ENCODE assay signal across 30 cellular contexts in genomic region chr6:156242206-156242605, GRCh38.
"Had no signal": no experiment of that assay in that cellular context is flagged by ENCODE, and none has a peak within 500 bp of the region (broad histone marks: within the 10 kb centered on the region; RNA-seq: fewer than 3 reads in every experiment).

No MANE protein-coding gene starts in this region.

- H3K9me3 Mint-ChIP-seq: activated B cell treated with CpG ODN at 0.5 μM for 24 hours; activated CD4-positive, alpha-beta memory T cell treated with anti-CD3 and anti-CD28 coated beads for 36 hours; activated naive CD4-positive, alpha-beta T cell treated with anti-CD3 and anti-CD28 coated beads, Interleukin-2, amount 10 ng/mL, durations not matched to agents 7 days and 5 days; activated T-cell treated with anti-CD3 and anti-CD28 coated beads, Interleukin-2, amount 50 U/mL, for 24 hours; central memory CD8-positive, alpha-beta T cell; dendritic cell treated with granulocyte-macrophage colony-stimulating factor and Interleukin-4, amounts not matched to agents 40 ng/mL and 50 ng/mL, for 4 days; endodermal cell had no signal

- ATAC-seq: activated CD4-positive, CD25-positive, alpha-beta regulatory T cell treated with anti-CD3 and anti-CD28 coated beads, Interleukin-2, amount 50 U/mL, for 24 hours; activated CD8-positive, alpha-beta T cell treated with anti-CD3 and anti-CD28 coated beads, Interleukin-2, amount 10 ng/mL, durations not matched to agents 7 days and 5 days; activated T-cell treated with anti-CD3 and anti-CD28 coated beads, Interleukin-2, amount 50 U/mL, for 72 hours; esophagus mucosa had no signal

- H3K27ac ChIP-seq: brain microvascular endothelial cell, coronary artery, dorsolateral prefrontal cortex had no signal

- FAIRE-seq: astrocyte, bronchial epithelial cell, frontal cortex had no signal

- H3K4me3 ChIP-seq: coronary artery, dorsolateral prefrontal cortex had no signal

- DNase-seq: activated B cell treated with CpG ODN at 0.5 μM for 24 hours; activated CD4-positive, alpha-beta memory T cell treated with anti-CD3 and anti-CD28 coated beads for 36 hours; activated CD4-positive, alpha-beta T cell treated with anti-CD3 and anti-CD28 coated beads for 48 hours; activated CD8-positive, alpha-beta memory T cell treated with anti-CD3 and anti-CD28 coated beads, Interleukin-2, amount 50 U/mL, for 48 hours; activated CD8-positive, alpha-beta T cell treated with anti-CD3 and anti-CD28 coated beads, Interleukin-2, amount 10 ng/mL, durations not matched to agents 7 days and 5 days; activated gamma-delta T cell; activated naive CD4-positive, alpha-beta T cell; activated naive CD4-positive, alpha-beta T cell treated with anti-CD3 and anti-CD28 coated beads, Interleukin-2, amount 10 ng/mL, durations not matched to agents 7 days and 5 days; activated T-cell treated with anti-CD3 and anti-CD28 coated beads for 4 hours; activated T-cell treated with anti-CD3 and anti-CD28 coated beads, Interleukin-2, amount 50 U/mL, for 24 hours; activated T-cell treated with anti-CD3 and anti-CD28 coated beads, Interleukin-2, amount 50 U/mL, for 72 hours; amniotic stem cell; anterior cingulate cortex; brain microvascular endothelial cell; dorsolateral prefrontal cortex; effector memory CD4-positive, alpha-beta T cell; endodermal cell; foreskin fibroblast; head of caudate nucleus; hippocampal formation; T-helper 2 cell had no signal

- H3K27me3 Mint-ChIP-seq: activated B cell treated with CpG ODN at 0.5 μM for 24 hours; activated CD4-positive, alpha-beta memory T cell treated with anti-CD3 and anti-CD28 coated beads for 36 hours; activated naive CD4-positive, alpha-beta T cell treated with anti-CD3 and anti-CD28 coated beads, Interleukin-2, amount 10 ng/mL, durations not matched to agents 7 days and 5 days; activated naive CD8-positive, alpha-beta T cell; activated T-cell treated with anti-CD3 and anti-CD28 coated beads, Interleukin-2, amount 50 U/mL, for 24 hours; central memory CD8-positive, alpha-beta T cell; dendritic cell treated with granulocyte-macrophage colony-stimulating factor and Interleukin-4, amounts not matched to agents 40 ng/mL and 50 ng/mL, for 4 days had no signal

- H3K27ac Mint-ChIP-seq: activated B cell treated with CpG ODN at 0.5 μM for 24 hours; activated CD4-positive, alpha-beta memory T cell treated with anti-CD3 and anti-CD28 coated beads for 36 hours; activated CD8-positive, alpha-beta T cell treated with anti-CD3 and anti-CD28 coated beads, Interleukin-2, amount 10 ng/mL, durations not matched to agents 7 days and 5 days; activated naive CD4-positive, alpha-beta T cell treated with anti-CD3 and anti-CD28 coated beads, Interleukin-2, amount 10 ng/mL, durations not matched to agents 7 days and 5 days; activated naive CD8-positive, alpha-beta T cell; activated T-cell treated with anti-CD3 and anti-CD28 coated beads, Interleukin-2, amount 50 U/mL, for 24 hours; activated T-cell treated with anti-CD3 and anti-CD28 coated beads, Interleukin-2, amount 50 U/mL, for 72 hours; dendritic cell treated with granulocyte-macrophage colony-stimulating factor and Interleukin-4, amounts not matched to agents 40 ng/mL and 50 ng/mL, for 4 days; endodermal cell had no signal

- H3K4me3 Mint-ChIP-seq: activated B cell treated with CpG ODN at 0.5 μM for 24 hours; activated CD4-positive, alpha-beta memory T cell treated with anti-CD3 and anti-CD28 coated beads for 36 hours; activated CD8-positive, alpha-beta T cell treated with anti-CD3 and anti-CD28 coated beads, Interleukin-2, amount 10 ng/mL, durations not matched to agents 7 days and 5 days; activated naive CD4-positive, alpha-beta T cell treated with anti-CD3 and anti-CD28 coated beads, Interleukin-2, amount 10 ng/mL, durations not matched to agents 7 days and 5 days; activated naive CD8-positive, alpha-beta T cell; activated T-cell treated with anti-CD3 and anti-CD28 coated beads, Interleukin-2, amount 50 U/mL, for 24 hours; activated T-cell treated with anti-CD3 and anti-CD28 coated beads, Interleukin-2, amount 50 U/mL, for 72 hours; central memory CD8-positive, alpha-beta T cell; dendritic cell treated with granulocyte-macrophage colony-stimulating factor and Interleukin-4, amounts not matched to agents 40 ng/mL and 50 ng/mL, for 4 days; endodermal cell had no signal

- H3K36me3 Mint-ChIP-seq: activated CD4-positive, alpha-beta memory T cell treated with anti-CD3 and anti-CD28 coated beads for 36 hours; activated naive CD4-positive, alpha-beta T cell treated with anti-CD3 and anti-CD28 coated beads, Interleukin-2, amount 10 ng/mL, durations not matched to agents 7 days and 5 days; activated naive CD8-positive, alpha-beta T cell had no signal

- H3K4me1 Mint-ChIP-seq: activated B cell treated with CpG ODN at 0.5 μM for 24 hours; activated naive CD4-positive, alpha-beta T cell treated with anti-CD3 and anti-CD28 coated beads, Interleukin-2, amount 10 ng/mL, durations not matched to agents 7 days and 5 days; central memory CD8-positive, alpha-beta T cell; endodermal cell had no signal

- H3K36me3 ChIP-seq: brain microvascular endothelial cell had no signal

- H3K27me3 ChIP-seq: brain microvascular endothelial cell, dorsolateral prefrontal cortex had no signal
